ENCODE assay signal across 36 cellular contexts in the genomic region with DNA sequence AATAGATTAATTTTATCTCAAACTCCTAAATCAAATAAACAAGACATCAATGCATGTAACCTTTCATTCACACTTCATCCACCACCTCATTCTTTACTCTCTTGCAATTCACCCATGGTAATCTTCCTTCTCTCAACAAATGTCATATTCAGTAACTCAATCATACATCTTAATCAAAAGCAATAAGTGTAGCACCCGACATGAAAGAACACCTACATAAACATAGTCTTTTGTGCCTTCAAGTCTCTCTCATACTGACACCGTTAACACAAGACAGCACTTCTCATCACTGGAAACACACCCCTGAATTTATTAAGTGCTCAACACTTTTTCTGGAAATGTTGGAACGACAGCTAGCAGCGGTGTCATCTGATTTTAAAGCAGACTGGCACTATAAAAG.
DNase-seq lines count a peak whose midpoint lies in the region; ATAC-seq, FAIRE-seq and TF ChIP-seq lines count a peak whose summit lies in the region.
"Had no signal": no experiment of that assay in that cellular context is flagged by ENCODE, and none has a peak within 500 bp of the region (broad histone marks: within the 10 kb centered on the region; RNA-seq: fewer than 3 reads in every experiment).

No MANE protein-coding gene starts in this region.

- intact Hi-C loops in prostate gland (cut with DNase I) = no loop called here

- H3K4me1 ChIP-seq in prostate gland (replicated peaks) = no peaks in the 10 kb centered on the region
- H3K4me1 ChIP-seq: A549; BE2C; BLaER1; BLaER1 treated with 17β-estradiol and CSF1 and Interleukin-3, amounts not matched to agents 10 nM and 100 nM; Caco-2 had no signal

- TF ChIP-seq EP300 in neural cell (conservative IDR thresholded peaks at IDR 0.05; ENCODE audit: poor library complexity, severe bottlenecking) = peak; percentile 72

- no peaks in the 10 kb centered on the region for H4K20me1 ChIP-seq in neural cell (ENCODE audit: insufficient read depth)
- H4K20me1 ChIP-seq: BLaER1; BLaER1 treated with 17β-estradiol and CSF1 and Interleukin-3, amounts not matched to agents 10 nM and 100 nM had no signal

- TF ChIP-seq POLR2A in prostate gland (IDR thresholded peaks at IDR 0.05) = no peak

- no peaks in the 10 kb centered on the region for H3K4me1 Mint-ChIP-seq in endothelial cell (ENCODE audit: unreplicated experiment)
- H3K4me1 Mint-ChIP-seq: CD14-positive monocyte had no signal

- H3K27me3 Mint-ChIP-seq in endothelial cell (ENCODE audit: unreplicated experiment) = no peaks in the 10 kb centered on the region
- H3K27me3 Mint-ChIP-seq: B cell; CD4-positive, alpha-beta memory T cell; CD4-positive, alpha-beta T cell; CD4-positive, CD25-positive, alpha-beta regulatory T cell; CD8-positive, alpha-beta memory T cell had no signal

- no peak for TF ChIP-seq RAD21 in neural cell (conservative IDR thresholded peaks at IDR 0.05)

- H2AFZ ChIP-seq in neural cell (ENCODE audit: low read depth, low read length) = no peak overlapping the region

- H3F3A ChIP-seq in neural cell (ENCODE audit: insufficient read depth, low read length, poor library complexity, severe bottlenecking) = peaks cover 2% of the 10 kb centered on the region

- no peak overlapping the region for H3K4me2 ChIP-seq in neural cell (ENCODE audit: low read length)
- H3K4me2 ChIP-seq: A549; BLaER1; BLaER1 treated with 17β-estradiol and CSF1 and Interleukin-3, amounts not matched to agents 10 nM and 100 nM had no signal

- POLR2A ChIA-PET in HEK293T (lab: Yijun Ruan, JAX) = no interaction called here

- no peaks in the 10 kb centered on the region for H3K9me2 ChIP-seq in neural cell (ENCODE audit: insufficient read depth, low read length)

- CTCF ChIA-PET in HEK293T (lab: Yijun Ruan, JAX) = interaction anchor here (0.6 kb wide), 1 partner anchor 54 kb away, joined by 3 read pairs; no protein-coding TSS in a partner anchor

- no peak for TF ChIP-seq CTCF in D721Med (IDR thresholded peaks at IDR 0.05; ENCODE audit: insufficient read depth, missing control alignments)
- no peak for TF ChIP-seq CTCF in neural cell (IDR thresholded peaks at IDR 0.05; ENCODE audit: poor library complexity, severe bottlenecking)
- TF ChIP-seq CTCF in prostate gland (IDR thresholded peaks at IDR 0.05) = no peak
- no peak for TF ChIP-seq CTCF in endothelial cell (IDR thresholded peaks at IDR 0.05; ENCODE audit: unreplicated experiment)

- DNase-seq in D721Med (ENCODE audit: insufficient read length, low spot score) = no peak
- DNase-seq in HEK293T (ENCODE audit: extremely low spot score) = no peak
- DNase-seq in putamen (ENCODE audit: low spot score) = peak; percentile 42
- DNase-seq in prostate gland (ENCODE audit: low spot score) = no peak
- DNase-seq in endothelial cell (ENCODE audit: low spot score) = no peak
- DNase-seq in NCI-H524 (lab: John Stamatoyannopoulos, UW) = no peak
- DNase-seq: 8988T; ACHN; AML-193; BE2C; C1 segment of cervical spinal cord; Caco-2; Calu3; CD4-positive, alpha-beta memory T cell; CD4-positive, alpha-beta T cell; CD4-positive, CD25-positive, alpha-beta regulatory T cell; CD8-positive, alpha-beta memory T cell; CD8-positive, alpha-beta T cell; COR-L47; DMS 273 treated with DMSO at 0.1 percent for 48 hours; DMS153; DMS53; DMS79; DMS79 treated with DMSO at 0.1 percent for 48 hours; DND-41; EL had no signal

- H3K4me3 Mint-ChIP-seq in endothelial cell (ENCODE audit: unreplicated experiment) = no peak overlapping the region
- H3K4me3 Mint-ChIP-seq: B cell; CD14-positive monocyte; CD4-positive, alpha-beta memory T cell; CD4-positive, alpha-beta T cell; CD4-positive, CD25-positive, alpha-beta regulatory T cell; CD8-positive, alpha-beta memory T cell; CD8-positive, alpha-beta T cell had no signal

- 62% methylated on average over 4 of the region's 4 CpGs for WGBS in prostate gland

- no peaks in the 10 kb centered on the region for H3K36me3 Mint-ChIP-seq in endothelial cell (ENCODE audit: low read depth, unreplicated experiment)
- H3K36me3 Mint-ChIP-seq: CD14-positive monocyte; CD4-positive, alpha-beta memory T cell; CD4-positive, CD25-positive, alpha-beta regulatory T cell; CD8-positive, alpha-beta memory T cell; CD8-positive, alpha-beta T cell had no signal

- H3K4me3 ChIP-seq in neural cell (ENCODE audit: low read length) = no peak overlapping the region
- no peak overlapping the region for H3K4me3 ChIP-seq in prostate gland
- H3K4me3 ChIP-seq: A549; BLaER1; BLaER1 treated with 17β-estradiol and CSF1 and Interleukin-3, amounts not matched to agents 10 nM and 100 nM had no signal

- peak; percentile 55 for FAIRE-seq in D721Med (lab: Jason Lieb, UNC)
- FAIRE-seq: A204.1, A549 had no signal

- H3K27ac Mint-ChIP-seq in endothelial cell (ENCODE audit: unreplicated experiment) = no peak overlapping the region
- H3K27ac Mint-ChIP-seq: B cell; CD14-positive monocyte; CD4-positive, alpha-beta memory T cell; CD4-positive, alpha-beta T cell; CD8-positive, alpha-beta memory T cell; CD8-positive, alpha-beta T cell had no signal

- no peaks in the 10 kb centered on the region for H3K36me3 ChIP-seq in neural cell (ENCODE audit: insufficient read depth, low read length)
- H3K36me3 ChIP-seq in prostate gland = no peaks in the 10 kb centered on the region
- H3K36me3 ChIP-seq: BE2C; BLaER1; BLaER1 treated with 17β-estradiol and CSF1 and Interleukin-3, amounts not matched to agents 10 nM and 100 nM had no signal

- H3K9me3 Mint-ChIP-seq in endothelial cell (ENCODE audit: unreplicated experiment) = no peaks in the 10 kb centered on the region
- H3K9me3 Mint-ChIP-seq: CD14-positive monocyte; CD4-positive, alpha-beta memory T cell; CD4-positive, alpha-beta T cell; CD8-positive, alpha-beta memory T cell; CD8-positive, alpha-beta T cell had no signal

- H3K27ac ChIP-seq in neural cell (ENCODE audit: low read length) (no peak overlapping the region), prostate gland (no peak overlapping the region)
- H3K27ac ChIP-seq: 22Rv1; A549; BLaER1; BLaER1 treated with 17β-estradiol and CSF1 and Interleukin-3, amounts not matched to agents 10 nM and 100 nM; C4-2B had no signal

- no peaks in the 10 kb centered on the region for H3K27me3 ChIP-seq in neural cell (ENCODE audit: insufficient read depth, low read depth, low read length)
- no peaks in the 10 kb centered on the region for H3K27me3 ChIP-seq in prostate gland (replicated peaks; ENCODE audit: insufficient read depth)
- H3K27me3 ChIP-seq: BE2C; BLaER1; BLaER1 treated with 17β-estradiol and CSF1 and Interleukin-3, amounts not matched to agents 10 nM and 100 nM had no signal

- ATAC-seq in HG03442 (IDR thresholded peaks at IDR 0.05; ENCODE audit: unreplicated experiment) = no peak
- ATAC-seq: A549; CD8-positive, alpha-beta T cell had no signal

- H3K9me3 ChIP-seq in neural cell (ENCODE audit: low read length) (no peaks in the 10 kb centered on the region), prostate gland (no peaks in the 10 kb centered on the region)
- H3K9me3 ChIP-seq: A549; BE2C; BLaER1; BLaER1 treated with 17β-estradiol and CSF1 and Interleukin-3, amounts not matched to agents 10 nM and 100 nM; Caco-2 had no signal

- no peak overlapping the region for H3K9ac ChIP-seq in neural cell (ENCODE audit: low read length)
- H3K9ac ChIP-seq: BLaER1; BLaER1 treated with 17β-estradiol and CSF1 and Interleukin-3, amounts not matched to agents 10 nM and 100 nM had no signal

- no peaks in the 10 kb centered on the region for H3K79me2 ChIP-seq in neural cell (replicated peaks; ENCODE audit: insufficient read depth, low read length)

TF ChIP-seq in HEK293T, 16 proteins besides CTCF, POLR2A, EP300 and RAD21:
- TF ChIP-seq HDGF (IDR thresholded peaks at IDR 0.05; ENCODE audit: borderline replicate concordance) (no peak), BHLHE40 (IDR thresholded peaks at IDR 0.05; ENCODE audit: borderline replicate concordance) (no peak), FOXK2 (IDR thresholded peaks at IDR 0.05) (no peak), TARDBP (IDR thresholded peaks at IDR 0.05) (no peak), SP1 (IDR thresholded peaks at IDR 0.05) (no peak), ELF4 (IDR thresholded peaks at IDR 0.05) (no peak), L3MBTL2 (conservative IDR thresholded peaks at IDR 0.05) (no peak)
- TF ChIP-seq, protein P1, sequence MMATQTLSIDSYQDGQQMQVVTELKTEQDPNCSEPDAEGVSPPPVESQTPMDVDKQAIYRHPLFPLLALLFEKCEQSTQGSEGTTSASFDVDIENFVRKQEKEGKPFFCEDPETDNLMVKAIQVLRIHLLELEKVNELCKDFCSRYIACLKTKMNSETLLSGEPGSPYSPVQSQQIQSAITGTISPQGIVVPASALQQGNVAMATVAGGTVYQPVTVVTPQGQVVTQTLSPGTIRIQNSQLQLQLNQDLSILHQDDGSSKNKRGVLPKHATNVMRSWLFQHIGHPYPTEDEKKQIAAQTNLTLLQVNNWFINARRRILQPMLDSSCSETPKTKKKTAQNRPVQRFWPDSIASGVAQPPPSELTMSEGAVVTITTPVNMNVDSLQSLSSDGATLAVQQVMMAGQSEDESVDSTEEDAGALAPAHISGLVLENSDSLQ (IDR thresholded peaks at IDR 0.05) = peak; percentile 50

TF ChIP-seq in neural cell, 6 proteins besides CTCF, POLR2A, EP300 and RAD21:
- TF ChIP-seq POLR2AphosphoS5 (IDR thresholded peaks at IDR 0.05) (peak; percentile 87), MXI1 (conservative IDR thresholded peaks at IDR 0.05; ENCODE audit: poor library complexity, severe bottlenecking) (no peak)
